In genomic region chr4:78768447-78769177, GRCh38 we compare ENCODE assay signal across 13 cellular contexts. TPM values are rescaled to one million over a fixed set of nuclear protein-coding genes. Genes with fewer than 3 reads are reported as not detected.
DNase-seq lines count a peak whose midpoint lies in the region; ATAC-seq and TF ChIP-seq lines count a peak whose summit lies in the region.
"Had no signal": no experiment of that assay in that cellular context is flagged by ENCODE, and none has a peak within 500 bp of the region (broad histone marks: within the 10 kb centered on the region; RNA-seq: fewer than 3 reads in every experiment).

No MANE protein-coding gene starts in this region.

- no peak overlapping the region for H3K27ac ChIP-seq in foreskin keratinocyte
- H3K27ac ChIP-seq: psoas muscle had no signal

- no peaks in the 10 kb centered on the region for H3K27me3 ChIP-seq in foreskin keratinocyte

- H3K9me3 Mint-ChIP-seq in activated T-helper 17 cell treated with anti-CD3 and anti-CD28 coated beads, Interleukin-2, amount 50 U/mL, for 72 hours = no peaks in the 10 kb centered on the region
- H3K9me3 Mint-ChIP-seq: activated T-helper 2 cell treated with anti-CD3 and anti-CD28 coated beads, Interferon-gamma antibody, Interleukin-2, Interleukin-4, amounts not matched to agents 10 μg/mL and 5 μg/mL and 100 μg/mL, durations not matched to agents 14 hours and 24 hours and 36 hours; stimulated activated memory B cell treated with anti-CD40 and anti-IgM and Interleukin-4, amounts not matched to agents 10 μg/mL and 1 μg/mL and 100 μg/mL, for 72 hours had no signal

- no peak overlapping the region for H3K4me3 Mint-ChIP-seq in activated T-helper 17 cell treated with anti-CD3 and anti-CD28 coated beads, Interleukin-2, amount 50 U/mL, for 72 hours
- H3K4me3 Mint-ChIP-seq: stimulated activated memory B cell treated with anti-CD40 and anti-IgM and Interleukin-4, amounts not matched to agents 10 μg/mL and 1 μg/mL and 100 μg/mL, for 72 hours had no signal

- peak; percentile 56 for ATAC-seq in activated T-helper 17 cell treated with anti-CD3 and anti-CD28 coated beads, Interleukin-2, amount 50 U/mL, for 72 hours (replicated peaks)
- ATAC-seq in foreskin keratinocyte (peak; percentile 65), HG02623 (IDR thresholded peaks at IDR 0.05; ENCODE audit: unreplicated experiment) (no peak), GM21367 (IDR thresholded peaks at IDR 0.05; ENCODE audit: unreplicated experiment) (no peak)
- ATAC-seq: psoas muscle; stimulated activated memory B cell treated with anti-CD40 and anti-IgM and Interleukin-4, amounts not matched to agents 10 μg/mL and 1 μg/mL and 100 μg/mL, for 72 hours had no signal

- H3K4me1 Mint-ChIP-seq in activated T-helper 17 cell treated with anti-CD3 and anti-CD28 coated beads, Interleukin-2, amount 50 U/mL, for 72 hours = no peaks in the 10 kb centered on the region

- no peaks in the 10 kb centered on the region for H3K27me3 Mint-ChIP-seq in activated T-helper 17 cell treated with anti-CD3 and anti-CD28 coated beads, Interleukin-2, amount 50 U/mL, for 72 hours
- H3K27me3 Mint-ChIP-seq: stimulated activated memory B cell treated with anti-CD40 and anti-IgM and Interleukin-4, amounts not matched to agents 10 μg/mL and 1 μg/mL and 100 μg/mL, for 72 hours had no signal

- H3K4me1 ChIP-seq in foreskin keratinocyte = peaks cover 14% of the 10 kb centered on the region
- H3K4me1 ChIP-seq: psoas muscle had no signal

- no peaks in the 10 kb centered on the region for H3K36me3 Mint-ChIP-seq in activated T-helper 17 cell treated with anti-CD3 and anti-CD28 coated beads, Interleukin-2, amount 50 U/mL, for 72 hours (ENCODE audit: low read depth)
- H3K36me3 Mint-ChIP-seq: stimulated activated memory B cell treated with anti-CD40 and anti-IgM and Interleukin-4, amounts not matched to agents 10 μg/mL and 1 μg/mL and 100 μg/mL, for 72 hours had no signal

- DNase-seq in A172 (ENCODE audit: low spot score) = peak; percentile 13
- peak; percentile 59 for DNase-seq in HCEC 1CT
- DNase-seq in foreskin keratinocyte = peak in 1 of 2 donors; percentile 51
- no peak for DNase-seq in germinal center (ENCODE audit: low spot score)
- no peak for DNase-seq in NCI-H510A (lab: John Stamatoyannopoulos, UW)
- DNase-seq: NCI-H1694; psoas muscle; stimulated activated CD4-positive, alpha-beta T cell treated with anti-CD3 and anti-CD28 coated beads, Interleukin-2, amount 100 ng/mL, for 24 hours had no signal

- H3K27ac Mint-ChIP-seq in activated T-helper 17 cell treated with anti-CD3 and anti-CD28 coated beads, Interleukin-2, amount 50 U/mL, for 72 hours = no peak overlapping the region
- H3K27ac Mint-ChIP-seq: activated T-helper 2 cell treated with anti-CD3 and anti-CD28 coated beads, Interferon-gamma antibody, Interleukin-2, Interleukin-4, amounts not matched to agents 10 μg/mL and 5 μg/mL and 100 μg/mL, durations not matched to agents 14 hours and 24 hours and 36 hours had no signal

- no peak for TF ChIP-seq CTCF in foreskin keratinocyte (conservative IDR thresholded peaks at IDR 0.05)

RNA-seq across cellular contexts. Expression of gene BMP2K, which starts 7.5 kb away (rescaled TPM):
- total RNA-seq in A172 (2014; rRNA removed; shearing (Covaris generic)) = 16.6 and 19.7 TPM in 2 replicates
- 10 to 100 TPM; 10.2 to 13.9 TPM for total RNA-seq in activated T-helper 17 cell treated with anti-CD3 and anti-CD28 coated beads, Interleukin-2, amount 50 U/mL, for 72 hours
- total RNA-seq in foreskin keratinocyte = 27.7 and 29.4 TPM in 2 replicates
- polyA plus RNA-seq in foreskin keratinocyte = 10.4 and 11.1 TPM in 2 replicates

Comparison
In these comparisons a context has a peak if more than half of its experiments do, and no peak if none do; other contexts are left out.
1. DNase-seq: peak in A172 (single experiment) and HCEC 1CT (single experiment); none in germinal center (single experiment) and NCI-H510A (single experiment).
2. ATAC-seq: peak in activated T-helper 17 cell treated with anti-CD3 and anti-CD28 coated beads, Interleukin-2, amount 50 U/mL, for 72 hours (single experiment) and foreskin keratinocyte (single experiment); none in HG02623 (single experiment) and GM21367 (single experiment).